In the genomic region with DNA sequence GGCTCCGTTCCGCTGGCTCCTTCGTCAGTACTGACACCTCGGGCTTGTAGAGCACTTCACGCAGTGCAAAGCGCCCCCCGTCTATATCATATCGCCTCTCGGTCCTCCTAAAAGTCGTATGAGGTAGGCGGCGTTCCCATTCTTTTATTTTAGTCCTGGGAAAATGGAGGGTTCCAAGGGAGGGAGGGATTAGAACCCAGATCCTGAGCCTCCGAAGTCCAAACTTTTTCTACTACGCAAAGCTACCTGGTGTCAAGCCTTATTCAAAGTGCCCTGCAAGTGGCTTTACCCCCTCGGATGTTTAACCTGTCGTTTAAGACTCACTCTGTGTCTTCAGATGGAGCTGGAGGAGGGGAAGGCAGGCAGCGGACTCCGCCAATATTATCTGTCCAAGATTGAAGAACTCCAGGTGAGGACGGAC, we compare ENCODE assay signal across 1 cellular context.
TF ChIP-seq lines count a peak whose summit lies in the region.

No MANE protein-coding gene starts in this region.

TF ChIP-seq in HEK293, 187 proteins besides CTCF, POLR2A, EP300 and RAD21 (continued from another document):
- TF ChIP-seq, protein P1, sequence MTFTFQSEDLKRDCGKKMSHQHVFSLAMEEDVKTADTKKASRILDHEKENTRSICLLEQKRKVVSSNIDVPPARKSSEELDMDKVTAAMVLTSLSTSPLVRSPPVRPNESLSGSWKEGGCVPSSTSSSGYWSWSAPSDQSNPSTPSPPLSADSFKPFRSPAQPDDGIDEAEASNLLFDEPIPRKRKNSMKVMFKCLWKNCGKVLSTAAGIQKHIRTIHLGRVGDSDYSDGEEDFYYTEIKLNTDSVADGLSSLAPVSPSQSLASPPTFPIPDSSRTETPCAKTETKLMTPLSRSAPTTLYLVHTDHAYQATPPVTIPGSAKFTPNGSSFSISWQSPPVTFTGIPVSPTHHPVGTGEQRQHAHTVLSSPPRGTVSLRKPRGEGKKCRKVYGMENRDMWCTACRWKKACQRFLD (tag by site-specific recombination; IDR thresholded peaks at IDR 0.05): no peak
- TF ChIP-seq TRIM28 (IDR thresholded peaks at IDR 0.05; ENCODE audit: borderline replicate concordance, low read length): no peak
- 0 out of 2 replicates have a peak, but pooled peaks have one; percentile 20 for TF ChIP-seq ZNF24 (tag by site-specific recombination; IDR thresholded peaks at IDR 0.05)
- TF ChIP-seq, protein P2, sequence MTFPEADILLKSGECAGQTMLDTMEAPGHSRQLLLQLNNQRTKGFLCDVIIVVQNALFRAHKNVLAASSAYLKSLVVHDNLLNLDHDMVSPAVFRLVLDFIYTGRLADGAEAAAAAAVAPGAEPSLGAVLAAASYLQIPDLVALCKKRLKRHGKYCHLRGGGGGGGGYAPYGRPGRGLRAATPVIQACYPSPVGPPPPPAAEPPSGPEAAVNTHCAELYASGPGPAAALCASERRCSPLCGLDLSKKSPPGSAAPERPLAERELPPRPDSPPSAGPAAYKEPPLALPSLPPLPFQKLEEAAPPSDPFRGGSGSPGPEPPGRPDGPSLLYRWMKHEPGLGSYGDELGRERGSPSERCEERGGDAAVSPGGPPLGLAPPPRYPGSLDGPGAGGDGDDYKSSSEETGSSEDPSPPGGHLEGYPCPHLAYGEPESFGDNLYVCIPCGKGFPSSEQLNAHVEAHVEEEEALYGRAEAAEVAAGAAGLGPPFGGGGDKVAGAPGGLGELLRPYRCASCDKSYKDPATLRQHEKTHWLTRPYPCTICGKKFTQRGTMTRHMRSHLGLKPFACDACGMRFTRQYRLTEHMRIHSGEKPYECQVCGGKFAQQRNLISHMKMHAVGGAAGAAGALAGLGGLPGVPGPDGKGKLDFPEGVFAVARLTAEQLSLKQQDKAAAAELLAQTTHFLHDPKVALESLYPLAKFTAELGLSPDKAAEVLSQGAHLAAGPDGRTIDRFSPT (tag by site-specific recombination; IDR thresholded peaks at IDR 0.05): no peak
- no peak for TF ChIP-seq ZNF621 (tag by site-specific recombination; IDR thresholded peaks at IDR 0.05)
- TF ChIP-seq ZNF692 (tag by site-specific recombination; IDR thresholded peaks at IDR 0.05): no peak
- TF ChIP-seq, protein P3, sequence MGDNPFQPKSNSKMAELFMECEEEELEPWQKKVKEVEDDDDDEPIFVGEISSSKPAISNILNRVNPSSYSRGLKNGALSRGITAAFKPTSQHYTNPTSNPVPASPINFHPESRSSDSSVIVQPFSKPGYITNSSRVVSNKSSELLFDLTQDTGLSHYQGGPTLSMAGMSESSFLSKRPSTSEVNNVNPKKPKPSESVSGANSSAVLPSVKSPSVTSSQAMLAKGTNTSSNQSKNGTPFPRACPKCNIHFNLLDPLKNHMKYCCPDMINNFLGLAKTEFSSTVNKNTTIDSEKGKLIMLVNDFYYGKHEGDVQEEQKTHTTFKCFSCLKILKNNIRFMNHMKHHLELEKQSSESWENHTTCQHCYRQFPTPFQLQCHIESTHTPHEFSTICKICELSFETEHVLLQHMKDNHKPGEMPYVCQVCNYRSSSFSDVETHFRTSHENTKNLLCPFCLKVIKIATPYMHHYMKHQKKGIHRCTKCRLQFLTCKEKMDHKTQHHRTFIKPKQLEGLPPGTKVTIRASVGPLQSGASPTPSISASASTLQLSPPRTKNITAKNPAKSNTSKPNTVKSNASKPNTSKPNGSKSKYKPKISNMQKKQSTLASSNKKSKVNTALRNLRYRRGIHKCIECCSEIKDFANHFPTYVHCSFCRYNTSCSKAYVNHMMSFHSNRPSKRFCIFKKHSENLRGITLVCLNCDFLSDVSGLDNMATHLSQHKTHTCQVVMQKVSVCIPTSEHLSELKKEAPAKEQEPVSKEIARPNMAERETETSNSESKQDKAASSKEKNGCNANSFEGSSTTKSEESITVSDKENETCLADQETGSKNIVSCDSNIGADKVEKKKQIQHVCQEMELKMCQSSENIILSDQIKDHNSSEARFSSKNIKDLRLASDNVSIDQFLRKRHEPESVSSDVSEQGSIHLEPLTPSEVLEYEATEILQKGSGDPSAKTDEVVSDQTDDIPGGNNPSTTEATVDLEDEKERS (tag by site-specific recombination; IDR thresholded peaks at IDR 0.05): no peak
- TF ChIP-seq ZNF544 (tag by site-specific recombination; IDR thresholded peaks at IDR 0.05): no peak
- TF ChIP-seq RBAK (tag by site-specific recombination; IDR thresholded peaks at IDR 0.05): no peak
- TF ChIP-seq IKZF3 (tag by site-specific recombination; IDR thresholded peaks at IDR 0.05): peak; percentile 4; the same call in 1 of the 2 replicates
- no peak for TF ChIP-seq ZNF157 (tag by site-specific recombination; IDR thresholded peaks at IDR 0.05)
- TF ChIP-seq KLF7 (tag by site-specific recombination; IDR thresholded peaks at IDR 0.05; ENCODE audit: borderline replicate concordance): no peak
- no peak for TF ChIP-seq ZNF549 (tag by site-specific recombination; IDR thresholded peaks at IDR 0.05)
- no peak for TF ChIP-seq ZNF155 (tag by site-specific recombination; IDR thresholded peaks at IDR 0.05)
- TF ChIP-seq ZNF670 (tag by site-specific recombination; IDR thresholded peaks at IDR 0.05; ENCODE audit: low read depth): no peak
- TF ChIP-seq, protein P4, sequence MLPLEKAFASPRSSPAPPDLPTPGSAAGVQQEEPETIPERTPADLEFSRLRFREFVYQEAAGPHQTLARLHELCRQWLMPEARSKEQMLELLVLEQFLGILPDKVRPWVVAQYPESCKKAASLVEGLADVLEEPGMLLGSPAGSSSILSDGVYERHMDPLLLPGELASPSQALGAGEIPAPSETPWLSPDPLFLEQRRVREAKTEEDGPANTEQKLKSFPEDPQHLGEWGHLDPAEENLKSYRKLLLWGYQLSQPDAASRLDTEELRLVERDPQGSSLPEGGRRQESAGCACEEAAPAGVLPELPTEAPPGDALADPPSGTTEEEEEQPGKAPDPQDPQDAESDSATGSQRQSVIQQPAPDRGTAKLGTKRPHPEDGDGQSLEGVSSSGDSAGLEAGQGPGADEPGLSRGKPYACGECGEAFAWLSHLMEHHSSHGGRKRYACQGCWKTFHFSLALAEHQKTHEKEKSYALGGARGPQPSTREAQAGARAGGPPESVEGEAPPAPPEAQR (tag by site-specific recombination; IDR thresholded peaks at IDR 0.05): no peak
- no peak for TF ChIP-seq ZNF148 (tag by site-specific recombination; IDR thresholded peaks at IDR 0.05; ENCODE audit: borderline replicate concordance)
- no peak for TF ChIP-seq MYNN (tag by site-specific recombination; IDR thresholded peaks at IDR 0.05; ENCODE audit: borderline replicate concordance)
- TF ChIP-seq ZNF560 (tag by site-specific recombination; IDR thresholded peaks at IDR 0.05; ENCODE audit: borderline replicate concordance): no peak
